Comparison of ENCODE assay signal across 9 cellular contexts in genomic region chr11:269146-269890, GRCh38. TPM values are rescaled to one million over a fixed set of nuclear protein-coding genes. Genes with fewer than 3 reads are reported as not detected.
DNase-seq lines count a peak whose midpoint lies in the region; ATAC-seq, FAIRE-seq and TF ChIP-seq lines count a peak whose summit lies in the region.
"Had no signal": no experiment of that assay in that cellular context is flagged by ENCODE, and none has a peak within 500 bp of the region (broad histone marks: within the 10 kb centered on the region; RNA-seq: fewer than 3 reads in every experiment).

No MANE protein-coding gene starts in this region.

- ATAC-seq in HG03095 (IDR thresholded peaks at IDR 0.05; ENCODE audit: unreplicated experiment): peak; percentile 67
- peak in 3 of 4 donors; percentile 25 to 47 (median 39) for ATAC-seq in pancreas

- peaks cover 0 to 18% (median 0%) of the 10 kb centered on the region in 45 donors for H3K27me3 ChIP-seq in dorsolateral prefrontal cortex
- H3K27me3 ChIP-seq in pancreas: no peaks in the 10 kb centered on the region

- no peaks in the 10 kb centered on the region for H3K4me1 ChIP-seq in pancreas

- no peaks in the 10 kb centered on the region for H3K36me3 ChIP-seq in pancreas

- in situ Hi-C loops in SK-MEL-5 (cut with HindIII; ENCODE audit: low pct_unique_long_range_greater_than_20kb, low sequenced_read_pairs): no loop called here

- FAIRE-seq in pancreas (lab: Jason Lieb, UNC): no peak

- peak in 1 of 56 donors; percentile 0 for TF ChIP-seq CTCF in dorsolateral prefrontal cortex (IDR thresholded peaks at IDR 0.05 in 54 of 56, conservative IDR thresholded peaks at IDR 0.05 in 2 of 56; ENCODE audit: low read depth in 1 of 56, partially characterized antibody in 56 of 56)
- no peak for TF ChIP-seq CTCF in pancreas (IDR thresholded peaks at IDR 0.05)

- H3K4me3 ChIP-seq in dorsolateral prefrontal cortex (peak overlapping the region in 37 of 59 donors; percentile 2 to 54 (median 28)), pancreas (peak overlapping the region in 1 of 4 donors; percentile 7)

- H3K27ac ChIP-seq in dorsolateral prefrontal cortex (peak overlapping the region in 50 of 59 donors; percentile 15 to 85 (median 62)), pancreas (peak overlapping the region in 2 of 4 donors; percentile 43 to 56)

- 54 to 55% methylated on average over 21 of the region's 21 CpGs for WGBS in pancreas, 2 donors

- no peaks in the 10 kb centered on the region for H3K9me3 ChIP-seq in pancreas

- intact Hi-C loops in dorsolateral prefrontal cortex (cut with DNase I): no loop called here
- intact Hi-C loops in pancreas (cut with DNase I): no loop called here

- peak; percentile 41 for DNase-seq in activated gamma-delta T cell treated with Interleukin-2 at 50 U/mL for 16 hours
- no peak for DNase-seq in activated gamma-delta T cell (lab: John Stamatoyannopoulos, UW)
- DNase-seq in SK-MEL-5 (ENCODE audit: low read depth, low spot score): peak; percentile 80
- DNase-seq in dorsolateral prefrontal cortex: peak in 2 of 10 donors; percentile 8 to 14
- DNase-seq in pancreas: no peak
- DNase-seq in NCI-H345 (lab: John Stamatoyannopoulos, UW): no peak
- DNase-seq in AG08396 (ENCODE audit: low spot score): no peak

RNA-seq across cellular contexts. Expression of gene NLRP6, which starts 8.9 kb away (rescaled TPM):
- total RNA-seq in SK-MEL-5 (2014; rRNA removed; shearing (Covaris generic)): 0.11 TPM in 1 of 2 replicates, not detected in the other
- polyA plus RNA-seq in SK-MEL-5 (2015; cell fraction: cytosol; rRNA removed): 0.08 TPM in 1 of 2 replicates, not detected in the other
- not detected in 2 replicates for polyA plus RNA-seq in SK-MEL-5 (2015; cell fraction: nucleus; rRNA removed)
- total RNA-seq in dorsolateral prefrontal cortex (under 1 TPM in 48 of 120 experiments, not detected in 72; 0.13 to 0.76 (median 0.26) TPM), pancreas (under 1 TPM in 4 of 6 donors, not detected in 2; 0.19 to 0.23 (median 0.20) TPM)
- under 1 TPM; 0.05 to 0.08 TPM for polyA plus RNA-seq in pancreas

RNA-seq across cellular contexts. Expression of gene PGGHG, which starts 19.6 kb away (rescaled TPM):
- 12.6 and 14.9 TPM in 2 replicates for total RNA-seq in SK-MEL-5 (2014; rRNA removed; shearing (Covaris generic))
- polyA plus RNA-seq in SK-MEL-5 (2015; cell fraction: cytosol; rRNA removed): 8.0 and 12.0 TPM in 2 replicates
- polyA plus RNA-seq in SK-MEL-5 (2015; cell fraction: nucleus; rRNA removed): 519 and 573 TPM in 2 replicates
- total RNA-seq in dorsolateral prefrontal cortex: 10 to 100 TPM in 62 of 120 experiments, 1 to 10 TPM in 58; 2.7 to 23.2 (median 10.1) TPM
- 100 to 1,000 TPM in 4 of 6 donors, 10 to 100 TPM in 1, 1 to 10 TPM in 1; 8.9 to 534 (median 198) TPM for total RNA-seq in pancreas
- polyA plus RNA-seq in pancreas: 1,000 to 10,000 TPM; 1,516 to 4,700 TPM

RNA-seq across cellular contexts. Expression of gene IFITM5, which starts 30.0 kb away (rescaled TPM):
- not detected in 2 replicates for total RNA-seq in SK-MEL-5 (2014; rRNA removed; shearing (Covaris generic))
- polyA plus RNA-seq in SK-MEL-5 (2015; cell fraction: cytosol; rRNA removed): not detected in 2 replicates
- polyA plus RNA-seq in SK-MEL-5 (2015; cell fraction: nucleus; rRNA removed): not detected in 2 replicates
- total RNA-seq in dorsolateral prefrontal cortex (under 1 TPM in 1 of 120 experiments, not detected in 119; 0.76 TPM), pancreas (not detected)
- 1 to 10 TPM in 1 of 2 donors, under 1 TPM in 1; 0.56 to 1.2 TPM for polyA plus RNA-seq in pancreas
- total RNA-seq: subcutaneous adipose tissue had no signal

RNA-seq across cellular contexts. Expression of gene PSMD13, which starts 32.5 kb away (rescaled TPM):
- total RNA-seq in SK-MEL-5 (2014; rRNA removed; shearing (Covaris generic)): 133 and 140 TPM in 2 replicates
- polyA plus RNA-seq in SK-MEL-5 (2015; cell fraction: cytosol; rRNA removed): 140 and 143 TPM in 2 replicates
- polyA plus RNA-seq in SK-MEL-5 (2015; cell fraction: nucleus; rRNA removed): 155 and 171 TPM in 2 replicates
- 100 to 1,000 TPM in 5 of 120 experiments, 10 to 100 TPM in 115; 50.5 to 105 (median 80.8) TPM for total RNA-seq in dorsolateral prefrontal cortex
- 10 to 100 TPM; 35.5 to 48.3 (median 41.9) TPM for total RNA-seq in pancreas
- 100 to 1,000 TPM in 1 of 2 donors, 10 to 100 TPM in 1; 97.5 to 118 TPM for polyA plus RNA-seq in pancreas

RNA-seq across cellular contexts. Expression of gene SIRT3, which starts 33.2 kb away (rescaled TPM):
- 8.4 and 8.8 TPM in 2 replicates for total RNA-seq in SK-MEL-5 (2014; rRNA removed; shearing (Covaris generic))
- polyA plus RNA-seq in SK-MEL-5 (2015; cell fraction: cytosol; rRNA removed): 22.1 and 22.5 TPM in 2 replicates
- 46.2 and 66.5 TPM in 2 replicates for polyA plus RNA-seq in SK-MEL-5 (2015; cell fraction: nucleus; rRNA removed)
- total RNA-seq in dorsolateral prefrontal cortex (10 to 100 TPM; 32.3 to 71.0 (median 52.8) TPM), pancreas (10 to 100 TPM in 4 of 6 donors, 1 to 10 TPM in 2; 7.7 to 13.2 (median 10.9) TPM)
- polyA plus RNA-seq in pancreas: 10 to 100 TPM; 21.4 to 25.1 TPM

Comparison
In these comparisons a context has a peak if more than half of its experiments do, and no peak if none do; other contexts are left out.
1. DNase-seq: peak in activated gamma-delta T cell treated with Interleukin-2 at 50 U/mL for 16 hours (single experiment) and SK-MEL-5 (single experiment); none in activated gamma-delta T cell (single experiment), pancreas (0 of 6), NCI-H345 (single experiment) and AG08396 (single experiment).